1 cellular context compared by ENCODE assay signal in genomic region chr6:44387346-44388134, GRCh38.
TF ChIP-seq lines count a peak whose summit lies in the region.

Gene CDC5L, plus strand, starts transcription at chr6:44387706. Its CDS starts 118 bp downstream, at chr6:44387824.

TF ChIP-seq in HEK293, 187 proteins besides CTCF, POLR2A, EP300 and RAD21 (continued from another document and continues in another):
- TF ChIP-seq PRDM10 (tag by site-specific recombination; IDR thresholded peaks at IDR 0.05), result peak; percentile 71
- TF ChIP-seq ZNF366 (tag by site-specific recombination; conservative IDR thresholded peaks at IDR 0.05), result 0 out of 2 replicates have a peak, but pooled peaks have one; percentile 37
- TF ChIP-seq ZNF148 (tag by site-specific recombination; IDR thresholded peaks at IDR 0.05; ENCODE audit: borderline replicate concordance), result no peak
- 0 out of 2 replicates have a peak, but pooled peaks have one; percentile 8 for TF ChIP-seq ZSCAN30 (tag by site-specific recombination; IDR thresholded peaks at IDR 0.05)
- TF ChIP-seq ZNF664 (tag by site-specific recombination; IDR thresholded peaks at IDR 0.05), result no peak
- peak; percentile 40 for TF ChIP-seq ZBTB26 (tag by site-specific recombination; optimal IDR thresholded peaks at IDR 0.05)
- TF ChIP-seq ZNF354C (tag by site-specific recombination; IDR thresholded peaks at IDR 0.05; ENCODE audit: borderline replicate concordance, low read depth), result no peak
- no peak for TF ChIP-seq IKZF3 (tag by site-specific recombination; IDR thresholded peaks at IDR 0.05)
- no peak for TF ChIP-seq AEBP2 (tag by site-specific recombination; IDR thresholded peaks at IDR 0.05; ENCODE audit: borderline replicate concordance)
- TF ChIP-seq ZNF26 (tag by site-specific recombination; IDR thresholded peaks at IDR 0.05), result no peak
- TF ChIP-seq ZNF350 (tag by site-specific recombination; IDR thresholded peaks at IDR 0.05), result no peak
- no peak for TF ChIP-seq ZFP69B (tag by site-specific recombination; IDR thresholded peaks at IDR 0.05)
- TF ChIP-seq ZNF398 (tag by site-specific recombination; IDR thresholded peaks at IDR 0.05), result peak; percentile 78
- no peak for TF ChIP-seq ZNF302 (tag by site-specific recombination; IDR thresholded peaks at IDR 0.05; ENCODE audit: low read depth)
- TF ChIP-seq ZNF558 (tag by site-specific recombination; IDR thresholded peaks at IDR 0.05), result no peak
- no peak for TF ChIP-seq ZNF10 (tag by site-specific recombination; IDR thresholded peaks at IDR 0.05)
- peak; percentile 93 for TF ChIP-seq KLF16 (tag by site-specific recombination; IDR thresholded peaks at IDR 0.05)
- TF ChIP-seq ZNF423 (tag by site-specific recombination; IDR thresholded peaks at IDR 0.05), result no peak
- TF ChIP-seq ZNF623 (tag by site-specific recombination; IDR thresholded peaks at IDR 0.05), result no peak
- peak; percentile 93 for TF ChIP-seq ZBTB17 (tag by site-specific recombination; IDR thresholded peaks at IDR 0.05)
- TF ChIP-seq ZFP3 (tag by site-specific recombination; IDR thresholded peaks at IDR 0.05; ENCODE audit: low read depth), result no peak
- no peak for TF ChIP-seq ZNF175 (tag by site-specific recombination; IDR thresholded peaks at IDR 0.05)
- TF ChIP-seq PRDM1 (tag by site-specific recombination; IDR thresholded peaks at IDR 0.05), result no peak
- no peak for TF ChIP-seq ZNF658 (tag by site-specific recombination; IDR thresholded peaks at IDR 0.05)
- no peak for TF ChIP-seq ZNF239 (tag by site-specific recombination; IDR thresholded peaks at IDR 0.05)
- TF ChIP-seq ZBTB11 (tag by site-specific recombination; conservative IDR thresholded peaks at IDR 0.05; ENCODE audit: low read depth), result no peak
- TF ChIP-seq GLIS1 (tag by site-specific recombination; IDR thresholded peaks at IDR 0.05), result peak; percentile 94
- TF ChIP-seq ZNF248 (tag by site-specific recombination; IDR thresholded peaks at IDR 0.05), result no peak
- no peak for TF ChIP-seq SALL2 (tag by site-specific recombination; IDR thresholded peaks at IDR 0.05; ENCODE audit: borderline replicate concordance)
- no peak for TF ChIP-seq ZNF449 (tag by site-specific recombination; IDR thresholded peaks at IDR 0.05)
- no peak for TF ChIP-seq ZNF830 (tag by site-specific recombination; IDR thresholded peaks at IDR 0.05; ENCODE audit: low read depth)
- TF ChIP-seq ZNF670 (tag by site-specific recombination; IDR thresholded peaks at IDR 0.05; ENCODE audit: low read depth), result no peak
- TF ChIP-seq ZNF391 (tag by site-specific recombination; IDR thresholded peaks at IDR 0.05; ENCODE audit: borderline replicate concordance, low read depth), result no peak; the same call in 1 of the 2 replicates
- TF ChIP-seq SP3 (tag by site-specific recombination; IDR thresholded peaks at IDR 0.05), result peak; percentile 50
- no peak for TF ChIP-seq ZNF169 (tag by site-specific recombination; IDR thresholded peaks at IDR 0.05)
- no peak for TF ChIP-seq HIC1 (tag by site-specific recombination; IDR thresholded peaks at IDR 0.05)
- TF ChIP-seq ZNF473 (tag by site-specific recombination; IDR thresholded peaks at IDR 0.05), result no peak
- no peak for TF ChIP-seq ZBTB6 (tag by site-specific recombination; IDR thresholded peaks at IDR 0.05)
- no peak for TF ChIP-seq ZFP41 (tag by site-specific recombination; IDR thresholded peaks at IDR 0.05; ENCODE audit: borderline replicate concordance)
- TF ChIP-seq ZSCAN23 (tag by site-specific recombination; IDR thresholded peaks at IDR 0.05), result no peak
